ENCODE assay signal across 32 cellular contexts in the genomic region with DNA sequence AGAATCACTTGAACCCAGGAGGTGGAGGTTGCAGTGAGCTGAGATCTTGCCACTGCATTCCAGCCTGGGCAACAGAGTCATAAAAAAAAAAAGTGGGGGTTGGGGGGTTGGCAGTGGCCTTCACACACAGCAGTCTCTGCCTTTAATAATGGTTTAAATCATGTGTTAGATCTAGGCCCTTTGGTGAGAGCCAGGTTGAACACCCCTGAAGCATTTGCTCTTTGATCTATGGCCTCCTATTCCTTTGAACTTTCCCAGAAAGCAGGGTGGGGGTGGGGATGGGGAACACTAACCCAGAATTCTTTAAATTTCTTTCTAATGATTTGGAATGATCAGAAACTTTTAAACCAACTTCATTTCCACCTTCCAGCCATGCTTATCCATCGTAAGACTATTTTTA.
"Had no signal": no experiment of that assay in that cellular context is flagged by ENCODE, and none has a peak within 500 bp of the region (broad histone marks: within the 10 kb centered on the region; RNA-seq: fewer than 3 reads in every experiment).

No MANE protein-coding gene starts in this region.

- H3K4me1 ChIP-seq: esophagus squamous epithelium, gastroesophageal sphincter, heart right ventricle had no signal

- FAIRE-seq: astrocyte, bronchial epithelial cell, colon, endometrium, endothelial cell of umbilical vein had no signal

- H3K27ac ChIP-seq: brain microvascular endothelial cell, epithelial cell of prostate, esophagus squamous epithelium, gastroesophageal sphincter, heart right ventricle, WERI-Rb-1 had no signal

- H3K27me3 ChIP-seq: brain microvascular endothelial cell, gastroesophageal sphincter had no signal

- DNase-seq: activated B cell treated with CpG ODN at 0.5 μM for 24 hours; activated CD4-positive, alpha-beta T cell treated with anti-CD3 and anti-CD28 coated beads for 48 hours; activated CD4-positive, alpha-beta T cell treated with anti-CD3 and anti-CD28 coated beads, Interleukin-2, amount 50 U/mL, for 1 hour; activated CD4-positive, alpha-beta T cell treated with anti-CD3 and anti-CD28 coated beads, Interleukin-2, amount 50 U/mL, for 48 hours; activated CD8-positive, alpha-beta memory T cell treated with anti-CD3 and anti-CD28 coated beads for 24 hours; activated CD8-positive, alpha-beta T cell treated with anti-CD3 and anti-CD28 coated beads for 36 hours; activated effector memory CD4-positive, alpha-beta T cell treated with Interleukin-2 at 50 U/mL for 16 hours; activated gamma-delta T cell treated with Interleukin-2 at 50 U/mL for 16 hours; activated naive CD4-positive, alpha-beta T cell treated with anti-CD3 and anti-CD28 coated beads, Interleukin-2, amount 50 U/mL, for 16 hours; activated naive CD4-positive, alpha-beta T cell treated with Interleukin-2 at 50 U/mL for 16 hours; activated T-cell treated with anti-CD3 and anti-CD28 coated beads, Interleukin-2, amount 50 U/mL, for 4 hours; amniotic stem cell; anterior cingulate cortex; brain microvascular endothelial cell; cortex of kidney; dermis blood vessel endothelial cell; effector CD4-positive, alpha-beta T cell; esophagus squamous epithelium; foreskin melanocyte; heart right ventricle; T-helper 17 cell; T1000; WERI-Rb-1 had no signal

- ATAC-seq: activated CD4-positive, CD25-positive, alpha-beta regulatory T cell treated with anti-CD3 and anti-CD28 coated beads, Interleukin-2, amount 50 U/mL, for 24 hours; activated CD8-positive, alpha-beta T cell treated with anti-CD3 and anti-CD28 coated beads for 36 hours; activated T-cell treated with anti-CD3 and anti-CD28 coated beads, Interleukin-2, amount 50 U/mL, for 4 hours; activated T-helper 17 cell treated with anti-CD3 and anti-CD28 coated beads, Interleukin-2, amount 50 U/mL, for 72 hours; gastroesophageal sphincter; heart right ventricle; T-helper 17 cell had no signal

- H3K36me3 ChIP-seq: brain microvascular endothelial cell, esophagus squamous epithelium, gastroesophageal sphincter, heart right ventricle, WERI-Rb-1 had no signal

- H3K9me3 ChIP-seq: esophagus squamous epithelium, gastroesophageal sphincter, heart right ventricle had no signal

- H3K4me3 ChIP-seq: esophagus squamous epithelium, gastroesophageal sphincter, heart right ventricle had no signal
